In genomic region chr7:66734006-66734405, GRCh38 we compare ENCODE assay signal across 29 cellular contexts.
"Had no signal": no experiment of that assay in that cellular context is flagged by ENCODE, and none has a peak within 500 bp of the region (broad histone marks: within the 10 kb centered on the region; RNA-seq: fewer than 3 reads in every experiment).

No MANE protein-coding gene starts in this region.

- H3K27me3 Mint-ChIP-seq: natural killer cell treated with Interleukin-12 subunit alpha and Interleukin-12 subunit beta and Interleukin-15 and Interleukin-18, amount 100 ng/mL, for 72 hours; progenitor cell of endocrine pancreas; stimulated activated naive B cell treated with anti-CD40 and anti-IgM and Interleukin-4, amounts not matched to agents 10 μg/mL and 1 μg/mL and 100 μg/mL, for 72 hours; stimulated activated naive CD8-positive, alpha-beta T cell treated with anti-CD3 and anti-CD28 coated beads, Interleukin-15, Interleukin-2, amounts not matched to agents 100 ng/mL and 50 ng/mL, for 24 hours had no signal

- H3K4me3 ChIP-seq: ovary, psoas muscle, right lobe of liver, sigmoid colon, stomach, thoracic aorta, thyroid gland, tibial nerve, upper lobe of left lung, vagina had no signal

- DNase-seq: nephron progenitor cell; nucleus accumbens; ovary; posterior cingulate gyrus; psoas muscle; right cardiac atrium; right lobe of liver; sigmoid colon; small intestine; stimulated activated CD4-positive, alpha-beta T cell treated with anti-CD3 and anti-CD28 coated beads, Interleukin-15, amount 100 ng/mL, for 24 hours; stimulated activated CD4-positive, alpha-beta T cell treated with anti-CD3 and anti-CD28 coated beads, Interleukin-2, amount 100 ng/mL, for 24 hours; stimulated activated CD4-positive, alpha-beta T cell treated with anti-CD3 and anti-CD28 coated beads, Interleukin-2, amount 100 ng/mL, for 48 hours; stimulated activated CD4-positive, alpha-beta T cell treated with anti-CD3 and anti-CD28 coated beads, Interleukin-4, amount 100 ng/mL, for 24 hours; stimulated activated naive B cell treated with anti-CD40 and anti-IgM and Interleukin-4, amounts not matched to agents 10 μg/mL and 1 μg/mL and 100 μg/mL, for 72 hours; stimulated activated naive CD4-positive, alpha-beta T cell treated with Interleukin-2 at 50 U/mL for 16 hours; stomach; thyroid gland; trophoblast cell; upper lobe of left lung had no signal

- ATAC-seq: natural killer cell treated with Interleukin-12 subunit alpha and Interleukin-12 subunit beta and Interleukin-15 and Interleukin-18, amount 100 ng/mL, for 72 hours; psoas muscle; right cardiac atrium; stimulated activated effector memory CD8-positive, alpha-beta T cell treated with anti-CD3 and anti-CD28 coated beads, Interleukin-12 subunit alpha, Interleukin-12 subunit beta, amount 100 ng/mL, for 72 hours; stimulated activated naive B cell treated with anti-CD40 and anti-IgM and Interleukin-4, amounts not matched to agents 10 μg/mL and 1 μg/mL and 100 μg/mL, for 72 hours had no signal

- FAIRE-seq: small intestine, urothelium cell line had no signal

- H3K4me3 Mint-ChIP-seq: natural killer cell treated with Interleukin-12 subunit alpha and Interleukin-12 subunit beta and Interleukin-15 and Interleukin-18, amount 100 ng/mL, for 72 hours; nephron progenitor cell; neural crest cell; stimulated activated effector memory CD8-positive, alpha-beta T cell treated with anti-CD3 and anti-CD28 coated beads, Interleukin-12 subunit alpha, Interleukin-12 subunit beta, amount 100 ng/mL, for 72 hours; stimulated activated naive B cell treated with anti-CD40 and anti-IgM and Interleukin-4, amounts not matched to agents 10 μg/mL and 1 μg/mL and 100 μg/mL, for 72 hours; stimulated activated naive CD8-positive, alpha-beta T cell treated with anti-CD3 and anti-CD28 coated beads, Interleukin-15, Interleukin-2, amounts not matched to agents 100 ng/mL and 50 ng/mL, for 24 hours had no signal

- H3K9me3 ChIP-seq: neutrophil, thyroid gland had no signal

- H3K4me1 Mint-ChIP-seq: nephron progenitor cell, neural crest cell had no signal

- H3K27ac Mint-ChIP-seq: progenitor cell of endocrine pancreas; stimulated activated naive B cell treated with anti-CD40 and anti-IgM and Interleukin-4, amounts not matched to agents 10 μg/mL and 1 μg/mL and 100 μg/mL, for 72 hours; stimulated activated naive CD8-positive, alpha-beta T cell treated with anti-CD3 and anti-CD28 coated beads, Interleukin-15, Interleukin-2, amounts not matched to agents 100 ng/mL and 50 ng/mL, for 24 hours had no signal
